In genomic region chr16:51949260-51949659, GRCh38 we compare ENCODE assay signal across 16 cellular contexts.
DNase-seq lines count a peak whose midpoint lies in the region; ATAC-seq and TF ChIP-seq lines count a peak whose summit lies in the region.
"Had no signal": no experiment of that assay in that cellular context is flagged by ENCODE, and none has a peak within 500 bp of the region (broad histone marks: within the 10 kb centered on the region; RNA-seq: fewer than 3 reads in every experiment).

No MANE protein-coding gene starts in this region.

- no peaks in the 10 kb centered on the region for H3K27me3 ChIP-seq in BE2C
- no peaks in the 10 kb centered on the region for H3K27me3 ChIP-seq in prostate gland (replicated peaks; ENCODE audit: insufficient read depth)
- H3K27me3 ChIP-seq: BLaER1 treated with 17β-estradiol and CSF1 and Interleukin-3, amounts not matched to agents 10 nM and 100 nM had no signal

- DNase-seq in BE2C (peak; percentile 75), left kidney (ENCODE audit: low read depth, low spot score) (peak; percentile 70), renal cortical epithelial cell (ENCODE audit: low read depth) (peak; percentile 2), GM13977 (ENCODE audit: low spot score) (no peak), prostate gland (ENCODE audit: low spot score) (no peak), DMS 273 (lab: John Stamatoyannopoulos, UW; ENCODE audit: unreplicated experiment) (no peak)
- DNase-seq: 8988T; AML-193; CD4-positive, CD25-positive, alpha-beta regulatory T cell; DMS 273 treated with DMSO at 0.1 percent for 48 hours; GM23248; H9; IMR-90 had no signal

- H3K4me3 ChIP-seq in BE2C (ENCODE audit: low read depth, low read length) (no peak overlapping the region), prostate gland (no peak overlapping the region)
- H3K4me3 ChIP-seq: BLaER1 treated with 17β-estradiol and CSF1 and Interleukin-3, amounts not matched to agents 10 nM and 100 nM; GM12878; GM23248 had no signal

- intact Hi-C loops in prostate gland (cut with DNase I), result no loop called here

- no peak overlapping the region for H3K27ac ChIP-seq in prostate gland
- H3K27ac ChIP-seq: BLaER1 treated with 17β-estradiol and CSF1 and Interleukin-3, amounts not matched to agents 10 nM and 100 nM; GM23248 had no signal

- H3K9me3 ChIP-seq in BE2C (no peaks in the 10 kb centered on the region), prostate gland (no peaks in the 10 kb centered on the region)
- H3K9me3 ChIP-seq: BLaER1 treated with 17β-estradiol and CSF1 and Interleukin-3, amounts not matched to agents 10 nM and 100 nM had no signal

- TF ChIP-seq CTCF in BE2C (IDR thresholded peaks at IDR 0.05; ENCODE audit: low read depth, low read length) (no peak), GM13977 (IDR thresholded peaks at IDR 0.05; ENCODE audit: extremely low read depth, insufficient read depth, missing control alignments) (no peak), prostate gland (IDR thresholded peaks at IDR 0.05) (no peak)

- 56% methylated on average over 2 of the region's 2 CpGs for WGBS in prostate gland

- in situ Hi-C loops in GM13977 (cut with MboI; ENCODE audit: low pct_unique_long_range_greater_than_20kb, low sequenced_read_pairs, unreplicated experiment), result no loop called here

- TF ChIP-seq POLR2A in prostate gland (IDR thresholded peaks at IDR 0.05), result no peak

- no peak; the same call in 2 of the 3 replicates for ATAC-seq in SK-N-SH treated with all-trans-retinoic acid at 6 μM for 48 hours
- ATAC-seq: GM12878 had no signal

- H3K36me3 ChIP-seq in BE2C, result no peaks in the 10 kb centered on the region
- no peaks in the 10 kb centered on the region for H3K36me3 ChIP-seq in prostate gland
- H3K36me3 ChIP-seq: BLaER1 treated with 17β-estradiol and CSF1 and Interleukin-3, amounts not matched to agents 10 nM and 100 nM had no signal

- H3K4me1 ChIP-seq in BE2C, result peaks cover 46% of the 10 kb centered on the region
- no peaks in the 10 kb centered on the region for H3K4me1 ChIP-seq in prostate gland (replicated peaks)
- H3K4me1 ChIP-seq: BLaER1 treated with 17β-estradiol and CSF1 and Interleukin-3, amounts not matched to agents 10 nM and 100 nM had no signal

TF ChIP-seq in SK-N-SH treated with all-trans-retinoic acid at 6 μM for 48 hours, 23 proteins besides CTCF, POLR2A, EP300 and RAD21:
- no peak for TF ChIP-seq GLIS3 (CRISPR knock-in tag; IDR thresholded peaks at IDR 0.05)
- peak; percentile 18; the same call in 1 of the 2 replicates for TF ChIP-seq TCF4 (CRISPR knock-in tag; IDR thresholded peaks at IDR 0.05; ENCODE audit: borderline replicate concordance)

Comparison
In these comparisons a context has a peak if more than half of its experiments do, and no peak if none do; other contexts are left out.
1. DNase-seq: peak in BE2C (single experiment), left kidney (single experiment) and renal cortical epithelial cell (single experiment); none in GM13977 (single experiment), prostate gland (single experiment) and DMS 273 (single experiment).